Comparison of ENCODE assay signal across 1 cellular context in the genomic region with DNA sequence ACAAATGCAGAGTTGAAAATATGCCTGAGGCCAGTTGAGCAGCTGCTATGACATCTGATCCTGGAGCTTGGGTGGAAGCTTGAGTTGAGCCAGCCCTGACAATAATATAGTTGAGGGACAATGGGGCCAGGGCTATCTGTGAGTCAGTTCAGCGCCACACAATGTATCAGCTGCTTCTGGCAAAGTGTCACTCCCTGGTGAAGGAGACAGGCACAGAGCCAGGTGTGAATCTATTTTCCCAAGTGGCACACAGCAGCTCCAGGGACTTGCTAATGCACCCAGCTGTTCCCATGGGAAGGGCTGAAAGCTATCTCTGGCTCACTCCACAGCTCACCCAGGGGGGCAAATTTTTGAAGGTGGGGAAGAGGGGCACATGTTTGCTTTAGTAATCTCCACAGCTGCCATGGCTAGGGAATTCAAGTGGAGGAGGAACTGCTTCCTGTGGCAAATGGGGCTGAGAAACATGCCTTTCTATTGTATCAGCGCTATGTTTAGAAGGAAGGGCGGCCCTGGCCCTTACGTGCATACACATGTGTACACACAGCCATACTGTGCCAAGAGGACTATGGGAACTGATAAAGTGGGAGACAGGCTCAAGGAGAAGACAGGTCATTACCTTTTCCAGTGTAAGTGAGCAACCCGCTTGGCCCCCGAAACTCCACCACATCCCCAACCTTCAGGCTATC.
TF ChIP-seq lines count a peak whose summit lies in the region.

No MANE protein-coding gene starts in this region.

TF ChIP-seq in WTC11, 78 proteins besides CTCF, POLR2A, EP300 and RAD21 (continued from another document):
- TF ChIP-seq, protein P1, sequence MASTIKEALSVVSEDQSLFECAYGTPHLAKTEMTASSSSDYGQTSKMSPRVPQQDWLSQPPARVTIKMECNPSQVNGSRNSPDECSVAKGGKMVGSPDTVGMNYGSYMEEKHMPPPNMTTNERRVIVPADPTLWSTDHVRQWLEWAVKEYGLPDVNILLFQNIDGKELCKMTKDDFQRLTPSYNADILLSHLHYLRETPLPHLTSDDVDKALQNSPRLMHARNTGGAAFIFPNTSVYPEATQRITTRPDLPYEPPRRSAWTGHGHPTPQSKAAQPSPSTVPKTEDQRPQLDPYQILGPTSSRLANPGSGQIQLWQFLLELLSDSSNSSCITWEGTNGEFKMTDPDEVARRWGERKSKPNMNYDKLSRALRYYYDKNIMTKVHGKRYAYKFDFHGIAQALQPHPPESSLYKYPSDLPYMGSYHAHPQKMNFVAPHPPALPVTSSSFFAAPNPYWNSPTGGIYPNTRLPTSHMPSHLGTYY (CRISPR knock-in tag; IDR thresholded peaks at IDR 0.05) = no peak
- no peak for TF ChIP-seq ZBTB21 (CRISPR knock-in tag; IDR thresholded peaks at IDR 0.05; ENCODE audit: borderline replicate concordance)
- TF ChIP-seq, protein P2, sequence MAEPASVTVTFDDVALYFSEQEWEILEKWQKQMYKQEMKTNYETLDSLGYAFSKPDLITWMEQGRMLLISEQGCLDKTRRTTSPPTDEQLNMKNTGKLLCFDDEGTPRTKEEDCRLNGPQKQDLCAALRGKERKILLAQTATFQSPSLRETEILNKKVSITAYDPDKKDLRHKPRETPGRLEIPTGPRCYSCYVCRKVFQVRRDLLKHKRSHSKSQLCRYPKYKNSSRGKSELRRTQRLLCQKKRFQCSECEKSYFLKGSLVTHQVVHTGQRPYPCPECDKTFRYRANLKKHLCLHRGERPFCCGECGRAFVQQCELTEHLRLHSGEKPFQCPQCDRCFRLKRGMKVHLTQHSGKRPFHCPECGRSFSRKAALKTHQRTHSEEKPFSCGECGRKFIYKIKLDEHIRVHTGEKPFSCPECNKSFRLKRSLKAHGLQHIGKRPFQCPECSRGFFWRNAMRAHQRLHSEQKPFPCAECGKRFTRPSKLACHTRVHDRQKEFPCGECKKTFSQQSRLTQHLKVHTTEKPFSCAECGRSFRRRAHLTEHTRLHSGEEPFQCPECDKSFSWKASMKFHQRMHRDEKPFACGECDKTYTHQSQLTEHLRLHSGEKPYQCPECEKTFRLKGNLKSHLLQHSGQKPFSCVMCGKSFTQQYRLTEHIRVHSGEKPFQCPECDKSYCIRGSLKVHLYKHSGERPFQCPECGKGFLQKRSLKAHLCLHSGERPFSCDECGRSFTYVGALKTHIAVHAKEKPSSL (CRISPR knock-in tag; conservative IDR thresholded peaks at IDR 0.05) = no peak
TF ChIP-seq in WTC11: peak in this region for 0.
